16 cellular contexts compared by ENCODE assay signal in genomic region chr6:13643125-13643524, GRCh38.
"Had no signal": no experiment of that assay in that cellular context is flagged by ENCODE, and none has a peak within 500 bp of the region (broad histone marks: within the 10 kb centered on the region; RNA-seq: fewer than 3 reads in every experiment).

No MANE protein-coding gene starts in this region.

- H3K4me3 ChIP-seq: lower lobe of right lung, upper lobe of left lung had no signal

- DNase-seq: activated B cell treated with CpG ODN at 0.5 μM for 24 hours; activated CD4-positive, alpha-beta T cell treated with anti-CD3 and anti-CD28 coated beads, Interleukin-2, amount 10 ng/mL, durations not matched to agents 7 days and 5 days; activated CD8-positive, alpha-beta memory T cell treated with anti-CD3 and anti-CD28 coated beads, Interleukin-2, amount 10 ng/mL, durations not matched to agents 7 days and 5 days; activated CD8-positive, alpha-beta T cell treated with anti-CD3 and anti-CD28 coated beads for 36 hours; activated naive CD8-positive, alpha-beta T cell treated with anti-CD3 and anti-CD28 coated beads, Interleukin-2, amount 10 ng/mL, durations not matched to agents 7 days and 5 days; amygdala; erythroblast; foreskin keratinocyte; kidney; lower lobe of right lung; naive B cell; stimulated activated CD4-positive, alpha-beta T cell treated with anti-CD3 and anti-CD28 coated beads, Interleukin-2, amount 100 ng/mL, for 48 hours; stimulated activated naive CD8-positive, alpha-beta T cell treated with anti-CD3 and anti-CD28 coated beads, Interleukin-15, Interleukin-2, amounts not matched to agents 100 U/mL and 50 U/mL, for 24 hours; T1000; upper lobe of left lung had no signal

- H3K27me3 ChIP-seq: foreskin keratinocyte, upper lobe of left lung had no signal

- H3K27ac ChIP-seq: foreskin keratinocyte, lower lobe of right lung, upper lobe of left lung had no signal

- H3K4me1 ChIP-seq: foreskin keratinocyte, lower lobe of right lung, upper lobe of left lung had no signal

- H3K27me3 Mint-ChIP-seq: activated B cell treated with CpG ODN at 0.5 μM for 24 hours; activated CD4-positive, alpha-beta T cell treated with anti-CD3 and anti-CD28 coated beads, Interleukin-2, amount 10 ng/mL, durations not matched to agents 7 days and 5 days; activated CD8-positive, alpha-beta memory T cell treated with anti-CD3 and anti-CD28 coated beads, Interleukin-2, amount 10 ng/mL, durations not matched to agents 7 days and 5 days; activated CD8-positive, alpha-beta T cell treated with anti-CD3 and anti-CD28 coated beads for 36 hours; activated naive CD8-positive, alpha-beta T cell treated with anti-CD3 and anti-CD28 coated beads, Interleukin-2, amount 10 ng/mL, durations not matched to agents 7 days and 5 days; naive B cell had no signal

- H3K9me3 Mint-ChIP-seq: activated B cell treated with CpG ODN at 0.5 μM for 24 hours; activated CD4-positive, alpha-beta T cell treated with anti-CD3 and anti-CD28 coated beads, Interleukin-2, amount 10 ng/mL, durations not matched to agents 7 days and 5 days; activated CD8-positive, alpha-beta T cell treated with anti-CD3 and anti-CD28 coated beads for 36 hours; activated naive CD8-positive, alpha-beta T cell treated with anti-CD3 and anti-CD28 coated beads, Interleukin-2, amount 10 ng/mL, durations not matched to agents 7 days and 5 days; naive B cell had no signal

- H3K4me3 Mint-ChIP-seq: activated B cell treated with CpG ODN at 0.5 μM for 24 hours; activated CD4-positive, alpha-beta T cell treated with anti-CD3 and anti-CD28 coated beads, Interleukin-2, amount 10 ng/mL, durations not matched to agents 7 days and 5 days; activated CD8-positive, alpha-beta memory T cell treated with anti-CD3 and anti-CD28 coated beads, Interleukin-2, amount 10 ng/mL, durations not matched to agents 7 days and 5 days; activated CD8-positive, alpha-beta T cell treated with anti-CD3 and anti-CD28 coated beads for 36 hours; activated naive CD8-positive, alpha-beta T cell treated with anti-CD3 and anti-CD28 coated beads, Interleukin-2, amount 10 ng/mL, durations not matched to agents 7 days and 5 days had no signal

- H3K27ac Mint-ChIP-seq: activated B cell treated with CpG ODN at 0.5 μM for 24 hours; activated CD4-positive, alpha-beta T cell treated with anti-CD3 and anti-CD28 coated beads, Interleukin-2, amount 10 ng/mL, durations not matched to agents 7 days and 5 days; activated CD8-positive, alpha-beta memory T cell treated with anti-CD3 and anti-CD28 coated beads, Interleukin-2, amount 10 ng/mL, durations not matched to agents 7 days and 5 days; activated naive CD8-positive, alpha-beta T cell treated with anti-CD3 and anti-CD28 coated beads, Interleukin-2, amount 10 ng/mL, durations not matched to agents 7 days and 5 days; naive B cell had no signal

- H3K9me3 ChIP-seq: lower lobe of right lung, upper lobe of left lung had no signal

- ATAC-seq: activated CD8-positive, alpha-beta memory T cell treated with anti-CD3 and anti-CD28 coated beads, Interleukin-2, amount 10 ng/mL, durations not matched to agents 7 days and 5 days; activated CD8-positive, alpha-beta T cell treated with anti-CD3 and anti-CD28 coated beads for 36 hours; foreskin keratinocyte; left lobe of liver; lower lobe of right lung; stimulated activated naive CD8-positive, alpha-beta T cell treated with anti-CD3 and anti-CD28 coated beads, Interleukin-15, Interleukin-2, amounts not matched to agents 100 U/mL and 50 U/mL, for 24 hours had no signal
